ENCODE assay signal across 1 cellular context in genomic region chr5:106454050-106454449, GRCh38.
TF ChIP-seq lines count a peak whose summit lies in the region.

No MANE protein-coding gene starts in this region.

TF ChIP-seq in WTC11, 78 proteins besides CTCF, POLR2A, EP300 and RAD21 (continued from another document):
- TF ChIP-seq ZNF263 (CRISPR knock-in tag; IDR thresholded peaks at IDR 0.05; ENCODE audit: low read depth) (no peak), GRHL2 (CRISPR knock-in tag; IDR thresholded peaks at IDR 0.05; ENCODE audit: insufficient replicate concordance, severe bottlenecking) (no peak), CBFB (CRISPR knock-in tag; IDR thresholded peaks at IDR 0.05; ENCODE audit: low read depth) (no peak)
- TF ChIP-seq, protein P1, sequence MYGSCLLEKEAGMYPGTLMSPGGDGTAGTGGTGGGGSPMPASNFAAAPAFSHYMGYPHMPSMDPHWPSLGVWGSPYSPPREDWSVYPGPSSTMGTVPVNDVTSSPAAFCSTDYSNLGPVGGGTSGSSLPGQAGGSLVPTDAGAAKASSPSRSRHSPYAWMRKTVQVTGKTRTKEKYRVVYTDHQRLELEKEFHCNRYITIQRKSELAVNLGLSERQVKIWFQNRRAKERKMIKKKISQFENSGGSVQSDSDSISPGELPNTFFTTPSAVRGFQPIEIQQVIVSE (CRISPR knock-in tag; IDR thresholded peaks at IDR 0.05; ENCODE audit: borderline replicate concordance): no peak
